In the genomic region with DNA sequence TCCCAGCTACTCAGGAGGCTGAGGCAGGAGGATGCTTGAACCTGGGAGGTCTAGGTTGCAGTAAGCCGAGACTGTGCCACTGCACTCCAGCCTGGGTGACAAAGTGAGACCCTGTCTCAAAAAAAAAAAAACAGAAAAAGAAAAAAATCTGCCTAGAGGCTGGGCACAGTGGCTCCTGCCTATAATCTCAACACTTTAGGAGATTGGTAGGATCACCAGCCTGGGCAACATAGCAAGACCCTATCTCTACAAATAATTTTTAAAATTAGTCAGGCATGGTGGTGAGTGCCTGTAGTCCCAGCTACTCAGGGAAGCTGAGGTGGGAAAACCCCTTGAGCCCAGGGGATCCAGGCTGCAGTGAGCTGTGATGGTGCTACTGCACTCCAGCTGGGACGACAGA, we compare ENCODE assay signal across 20 cellular contexts. TPM values are rescaled to one million over a fixed set of nuclear protein-coding genes. Genes with fewer than 3 reads are reported as not detected.
DNase-seq lines count a peak whose midpoint lies in the region; ATAC-seq, FAIRE-seq and TF ChIP-seq lines count a peak whose summit lies in the region.
"Had no signal": no experiment of that assay in that cellular context is flagged by ENCODE, and none has a peak within 500 bp of the region (broad histone marks: within the 10 kb centered on the region; RNA-seq: fewer than 3 reads in every experiment).

No MANE protein-coding gene starts in this region.

- peak overlapping the region; percentile 5 to 87; a peak in 3 of 6 replicates for H3K27ac ChIP-seq in A549
- peak overlapping the region; percentile 29 for H3K27ac ChIP-seq in VCaP
- peak overlapping the region; percentile 95 to 100 (median 98) for H3K27ac ChIP-seq in gastroesophageal sphincter
- H3K27ac ChIP-seq in rectal smooth muscle tissue (ENCODE audit: low read depth, low read length) = peak overlapping the region; percentile 98
- H3K27ac ChIP-seq: brain microvascular endothelial cell had no signal

- H3K4me3 ChIP-seq in A549 = no peak overlapping the region
- H3K4me3 ChIP-seq in gastroesophageal sphincter = no peak overlapping the region
- no peak overlapping the region for H3K4me3 ChIP-seq in rectal smooth muscle tissue (ENCODE audit: low read length)
- no peak overlapping the region for H3K4me3 ChIP-seq in mucosa of descending colon

- TF ChIP-seq CTCF in A549 (IDR thresholded peaks at IDR 0.05) (no peak), VCaP (conservative IDR thresholded peaks at IDR 0.05) (no peak), gastroesophageal sphincter (IDR thresholded peaks at IDR 0.05) (no peak), mucosa of descending colon (IDR thresholded peaks at IDR 0.05) (no peak)

- H3K9me3 ChIP-seq in A549 (no peaks in the 10 kb centered on the region), gastroesophageal sphincter (no peaks in the 10 kb centered on the region), mucosa of descending colon (no peaks in the 10 kb centered on the region)
- H3K9me3 ChIP-seq: SK-N-SH had no signal

- POLR2A ChIA-PET in A549 (lab: Yijun Ruan, JAX) = interaction anchor here (1.2 kb wide), 1 partner anchor 12 kb away, joined by 4 read pairs; no protein-coding TSS in a partner anchor

- ATAC-seq in A549 = no peak
- ATAC-seq in gastroesophageal sphincter = no peak
- ATAC-seq in GM21529 (IDR thresholded peaks at IDR 0.05; ENCODE audit: unreplicated experiment) = no peak
- no peak for ATAC-seq in HG03159 (IDR thresholded peaks at IDR 0.05; ENCODE audit: unreplicated experiment)
- ATAC-seq in mucosa of descending colon = no peak
- ATAC-seq: stimulated activated naive CD8-positive, alpha-beta T cell treated with anti-CD3 and anti-CD28 coated beads, Interleukin-15, amount 100 ng/mL, for 72 hours had no signal

- CTCF ChIA-PET in A549 (lab: Yijun Ruan, JAX) = interaction anchor here (1.2 to 20.4 kb wide), 6 partner anchors 12 to 63 kb away, joined by 3 to 222 read pairs (median 6); partner anchors contain the start of gene CUEDC1

- H3K36me3 ChIP-seq in gastroesophageal sphincter (no peaks in the 10 kb centered on the region), rectal smooth muscle tissue (ENCODE audit: control insufficient read depth, insufficient read depth, low read length) (no peaks in the 10 kb centered on the region), mucosa of descending colon (ENCODE audit: low read depth) (no peaks in the 10 kb centered on the region)
- H3K36me3 ChIP-seq: brain microvascular endothelial cell had no signal

- H3K4me1 ChIP-seq in A549 (peaks cover 99% of the 10 kb centered on the region), gastroesophageal sphincter (peaks cover 20 to 100% (median 80%) of the 10 kb centered on the region in 3 donors), rectal smooth muscle tissue (ENCODE audit: control insufficient read depth, insufficient read depth, low read length) (peaks cover 86% of the 10 kb centered on the region), mucosa of descending colon (ENCODE audit: low read depth) (peaks cover 47% of the 10 kb centered on the region)

- no peak for TF ChIP-seq RAD21 in A549 (conservative IDR thresholded peaks at IDR 0.05 in 1 of 2, IDR thresholded peaks at IDR 0.05 in 1 of 2)

- H3K27me3 ChIP-seq in gastroesophageal sphincter (no peaks in the 10 kb centered on the region), rectal smooth muscle tissue (ENCODE audit: control insufficient read depth, insufficient read depth, low read length) (no peaks in the 10 kb centered on the region)
- H3K27me3 ChIP-seq: brain microvascular endothelial cell had no signal

- 94% methylated on average over 2 of the region's 2 CpGs for WGBS in A549 (ENCODE audit: missing lambda C conversion rate)
- WGBS in gastroesophageal sphincter (ENCODE audit: low coverage in 1 of 2), 2 donors = 75 to 85% methylated on average over 2 of the region's 2 CpGs

- no peak for DNase-seq in A549 (ENCODE audit: low read depth in 1 of 2, low spot score in 1 of 2)
- DNase-seq in AG08395 (ENCODE audit: low spot score) = no peak
- DNase-seq in mucosa of descending colon = no peak
- DNase-seq: ACHN; activated B cell treated with CpG ODN at 0.5 μM for 24 hours; activated CD4-positive, alpha-beta T cell treated with anti-CD3 and anti-CD28 coated beads, Interleukin-2, amount 50 U/mL, for 4 hours; activated CD8-positive, alpha-beta memory T cell treated with anti-CD3 and anti-CD28 coated beads, Interleukin-2, amount 50 U/mL, for 48 hours; brain microvascular endothelial cell; HCEC 1CT; KBM-7; MM.1S; NCI-H1436; retina; SK-N-SH; stimulated activated naive CD8-positive, alpha-beta T cell treated with anti-CD3 and anti-CD28 coated beads, Interleukin-15, amount 100 ng/mL, for 72 hours had no signal

- TF ChIP-seq POLR2A in A549 (IDR thresholded peaks at IDR 0.05; ENCODE audit: low read length) = no peak
- no peak for TF ChIP-seq POLR2A in gastroesophageal sphincter (IDR thresholded peaks at IDR 0.05)

- no peak for FAIRE-seq in A549 (lab: Jason Lieb, UNC)

- H3K4me2 ChIP-seq in A549 = peak overlapping the region; percentile 78; the same call in 1 of the 3 replicates

- intact Hi-C loops in mucosa of descending colon (cut with DNase I, micrococcal nuclease) = no loop called here

- H3K9ac ChIP-seq in rectal smooth muscle tissue (ENCODE audit: low read length) = no peak overlapping the region
- H3K9ac ChIP-seq: SK-N-SH had no signal

- TF ChIP-seq EP300 in A549 (IDR thresholded peaks at IDR 0.05) (no peak), gastroesophageal sphincter (IDR thresholded peaks at IDR 0.05) (no peak)

TF ChIP-seq in A549, 52 proteins besides CTCF, POLR2A, EP300 and RAD21:
- no peak for TF ChIP-seq CHD4 (IDR thresholded peaks at IDR 0.05; ENCODE audit: borderline replicate concordance)
- no peak for TF ChIP-seq JUNB (IDR thresholded peaks at IDR 0.05)
- no peak for TF ChIP-seq GATA3 (IDR thresholded peaks at IDR 0.05; ENCODE audit: borderline replicate concordance)
- TF ChIP-seq RNF2 (IDR thresholded peaks at IDR 0.05; ENCODE audit: borderline replicate concordance, low read depth) = no peak

RNA-seq across cellular contexts. Expression of gene CUEDC1, which starts 17.7 kb away (rescaled TPM):
- polyA plus RNA-seq in A549 (2011; rRNA removed) = 44.3 and 54.8 TPM in 2 replicates
- 47.9 and 48.0 TPM in 2 replicates for polyA plus RNA-seq in A549 (2012; cell fraction: cytosol; rRNA removed)
- 222 and 260 TPM in 2 replicates for polyA plus RNA-seq in A549 (2012; cell fraction: nucleus; rRNA removed)
- polyA plus RNA-seq in A549 (2017; fragmentation: RNase III; extraction: RNeasy Plus Mini Kit Qiagen cat#74134 plus additional on column Dnase treatment) = 70.7 to 103 TPM (median 90.6 TPM) in 3 replicates
- polyA minus RNA-seq in A549 (2011; rRNA and poly(A)+ RNA removed) = 20.1 and 41.6 TPM in 2 replicates
- 10 to 100 TPM; 35.7 to 60.3 (median 45.6) TPM for total RNA-seq in gastroesophageal sphincter
- 10 to 100 TPM; 23.5 to 46.8 (median 23.6) TPM for total RNA-seq in mucosa of descending colon
- total RNA-seq: activated B cell treated with CpG ODN at 0.5 μM for 24 hours had no signal

RNA-seq across cellular contexts. Expression of gene VEZF1, which starts 50.6 kb away (rescaled TPM):
- polyA plus RNA-seq in A549 (2011; rRNA removed) (57.7 and 63.8 TPM in 2 replicates), A549 (2017; fragmentation: RNase III; extraction: RNeasy Plus Mini Kit Qiagen cat#74134 plus additional on column Dnase treatment) (48.1 to 55.5 TPM (median 50.3 TPM) in 3 replicates)
- 19.9 and 25.2 TPM in 2 replicates for polyA plus RNA-seq in A549 (2012; cell fraction: cytosol; rRNA removed)
- polyA plus RNA-seq in A549 (2012; cell fraction: nucleus; rRNA removed) = 12.5 and 13.7 TPM in 2 replicates
- polyA minus RNA-seq in A549 (2011; rRNA and poly(A)+ RNA removed) = 83.1 and 90.7 TPM in 2 replicates
- total RNA-seq in gastroesophageal sphincter (100 to 1,000 TPM; 115 to 148 (median 132) TPM), mucosa of descending colon (100 to 1,000 TPM in 1 of 3 donors, 10 to 100 TPM in 2; 48.1 to 107 (median 48.9) TPM)

Comparison
In these comparisons a context has a peak if more than half of its experiments do, and no peak if none do; other contexts are left out.
1. H3K27ac ChIP-seq: peak in every context shown above with its lines; median percentile 98 in gastroesophageal sphincter; 98 in rectal smooth muscle tissue; 46 in A549; 29 in VCaP.